In genomic region chr13:94344126-94344863, GRCh38 we compare ENCODE assay signal across 14 cellular contexts.
DNase-seq lines count a peak whose midpoint lies in the region; TF ChIP-seq lines count a peak whose summit lies in the region.
"Had no signal": no experiment of that assay in that cellular context is flagged by ENCODE, and none has a peak within 500 bp of the region (broad histone marks: within the 10 kb centered on the region; RNA-seq: fewer than 3 reads in every experiment).

No MANE protein-coding gene starts in this region.

- H3K27ac Mint-ChIP-seq in chondrocyte (ENCODE audit: unreplicated experiment), result peak overlapping the region; percentile 81
- no peak overlapping the region for H3K27ac Mint-ChIP-seq in activated naive CD8-positive, alpha-beta T cell treated with anti-CD3 and anti-CD28 coated beads for 36 hours

- no peak for TF ChIP-seq CTCF in chondrocyte (IDR thresholded peaks at IDR 0.05)

- H3K36me3 Mint-ChIP-seq in chondrocyte (ENCODE audit: low read depth), result peaks cover 2% of the 10 kb centered on the region
- no peaks in the 10 kb centered on the region for H3K36me3 Mint-ChIP-seq in activated naive CD8-positive, alpha-beta T cell treated with anti-CD3 and anti-CD28 coated beads for 36 hours

- H3K9me3 Mint-ChIP-seq in chondrocyte (ENCODE audit: low read depth), result no peaks in the 10 kb centered on the region
- H3K9me3 Mint-ChIP-seq in activated naive CD8-positive, alpha-beta T cell treated with anti-CD3 and anti-CD28 coated beads for 36 hours, result no peaks in the 10 kb centered on the region
- H3K9me3 Mint-ChIP-seq: neural crest cell had no signal

- H3K27me3 ChIP-seq in HUES6 (ENCODE audit: control insufficient read depth, insufficient read depth, low read length), result no peaks in the 10 kb centered on the region
- no peaks in the 10 kb centered on the region for H3K27me3 ChIP-seq in iPS-20b (ENCODE audit: insufficient read depth, low read length)
- no peaks in the 10 kb centered on the region for H3K27me3 ChIP-seq in stomach smooth muscle (ENCODE audit: control insufficient read depth in 1 of 2, insufficient read depth in 2 of 2, low read length in 2 of 2)

- peaks cover 21% of the 10 kb centered on the region for H3K4me1 ChIP-seq in HUES6 (ENCODE audit: control insufficient read depth, insufficient read depth, low read length)
- peaks cover 15% of the 10 kb centered on the region for H3K4me1 ChIP-seq in iPS-20b (ENCODE audit: insufficient read depth, low read length)
- H3K4me1 ChIP-seq in stomach smooth muscle (ENCODE audit: control insufficient read depth, insufficient read depth, low read length), result peaks cover 16% of the 10 kb centered on the region

- no peak for DNase-seq in chondrocyte (ENCODE audit: low spot score)
- no peak for DNase-seq in activated naive CD8-positive, alpha-beta T cell treated with anti-CD3 and anti-CD28 coated beads for 36 hours
- DNase-seq in NOMO-1 treated with DMSO at 0.1 percent for 48 hours (lab: John Stamatoyannopoulos, UW; ENCODE audit: unreplicated experiment), result no peak
- no peak for DNase-seq in T1000 (lab: John Stamatoyannopoulos, UW)
- DNase-seq: activated CD8-positive, alpha-beta memory T cell treated with anti-CD3 and anti-CD28 coated beads, Interleukin-2, amount 50 U/mL, for 48 hours; islet precursor cell; NCI-H2171; PC-3; stimulated activated CD4-positive, alpha-beta T cell treated with anti-CD3 and anti-CD28 coated beads, Interleukin-1b, Interleukin-23, amount 100 ng/mL, for 48 hours; stimulated activated naive CD8-positive, alpha-beta T cell treated with anti-CD3 and anti-CD28 coated beads, Interleukin-15, Interleukin-2, amounts not matched to agents 100 U/mL and 50 U/mL, for 24 hours had no signal

- H3K27ac ChIP-seq in HUES6 (ENCODE audit: low read depth, low read length), result no peak overlapping the region
- H3K27ac ChIP-seq in iPS-20b (ENCODE audit: low read length), result no peak overlapping the region
- H3K27ac ChIP-seq in stomach smooth muscle (ENCODE audit: low read length), result no peak overlapping the region

- H3K4me3 Mint-ChIP-seq in chondrocyte (ENCODE audit: unreplicated experiment), result peak overlapping the region; percentile 27
- H3K4me3 Mint-ChIP-seq in activated naive CD8-positive, alpha-beta T cell treated with anti-CD3 and anti-CD28 coated beads for 36 hours, result no peak overlapping the region
- H3K4me3 Mint-ChIP-seq: neural crest cell had no signal

- H3K27me3 Mint-ChIP-seq in chondrocyte (ENCODE audit: low read depth), result no peaks in the 10 kb centered on the region
- H3K27me3 Mint-ChIP-seq in activated naive CD8-positive, alpha-beta T cell treated with anti-CD3 and anti-CD28 coated beads for 36 hours, result no peaks in the 10 kb centered on the region

- no peak overlapping the region for H3K9ac ChIP-seq in HUES6 (ENCODE audit: low read length)
- H3K9ac ChIP-seq in iPS-20b (ENCODE audit: low read depth, low read length), result no peak overlapping the region
- H3K9ac ChIP-seq in stomach smooth muscle (ENCODE audit: low read length in 2 of 2), result peak overlapping the region in 1 of 2 donors; percentile 29

- H3K4me3 ChIP-seq in HUES6 (ENCODE audit: low read depth, low read length) (peak overlapping the region; percentile 10; the same call in 1 of the 2 replicates), iPS-20b (ENCODE audit: low read length) (peak overlapping the region; percentile 42; the same call in 1 of the 2 replicates), stomach smooth muscle (ENCODE audit: low read length in 2 of 2) (peak overlapping the region; percentile 10 to 49)

- H3K36me3 ChIP-seq in HUES6 (ENCODE audit: control insufficient read depth, insufficient read depth, low read length) (no peaks in the 10 kb centered on the region), iPS-20b (ENCODE audit: insufficient read depth, low read depth, low read length) (no peaks in the 10 kb centered on the region), stomach smooth muscle (ENCODE audit: control insufficient read depth in 2 of 2, insufficient read depth in 2 of 2, low read length in 2 of 2) (no peaks in the 10 kb centered on the region)

- peaks cover 38% of the 10 kb centered on the region for H3K4me1 Mint-ChIP-seq in chondrocyte (ENCODE audit: low read depth)
- peaks cover 15% of the 10 kb centered on the region for H3K4me1 Mint-ChIP-seq in activated naive CD8-positive, alpha-beta T cell treated with anti-CD3 and anti-CD28 coated beads for 36 hours

- H3K9me3 ChIP-seq in HUES6 (ENCODE audit: control insufficient read depth, insufficient read depth, low read depth, low read length), result no peaks in the 10 kb centered on the region
- no peaks in the 10 kb centered on the region for H3K9me3 ChIP-seq in iPS-20b (ENCODE audit: insufficient read depth, low read depth, low read length)
- no peaks in the 10 kb centered on the region for H3K9me3 ChIP-seq in stomach smooth muscle (ENCODE audit: control insufficient read depth in 2 of 2, low read length in 2 of 2)
